ENCODE assay signal across 14 cellular contexts in genomic region chr15:93146196-93146595, GRCh38. TPM values are rescaled to one million over a fixed set of nuclear protein-coding genes. Genes with fewer than 3 reads are reported as not detected.
"Had no signal": no experiment of that assay in that cellular context is flagged by ENCODE, and none has a peak within 500 bp of the region (broad histone marks: within the 10 kb centered on the region; RNA-seq: fewer than 3 reads in every experiment).

No MANE protein-coding gene starts in this region.

- ATAC-seq: activated naive CD8-positive, alpha-beta T cell treated with anti-CD3 and anti-CD28 coated beads, Interleukin-2, amount 50 U/mL, for 24 hours; mucosa of descending colon; natural killer cell had no signal

- H3K4me1 ChIP-seq: stomach had no signal

- H3K4me3 Mint-ChIP-seq: activated CD4-positive, alpha-beta T cell treated with anti-CD3 and anti-CD28 coated beads, Interleukin-2, amount 10 ng/mL, durations not matched to agents 7 days and 5 days; activated naive CD8-positive, alpha-beta T cell treated with anti-CD3 and anti-CD28 coated beads, Interleukin-2, amount 50 U/mL, for 24 hours; natural killer cell had no signal

- H3K27ac Mint-ChIP-seq: activated CD4-positive, alpha-beta T cell treated with anti-CD3 and anti-CD28 coated beads, Interleukin-2, amount 10 ng/mL, durations not matched to agents 7 days and 5 days; activated naive CD8-positive, alpha-beta T cell treated with anti-CD3 and anti-CD28 coated beads, Interleukin-2, amount 50 U/mL, for 24 hours; natural killer cell had no signal

- H3K27me3 ChIP-seq: stomach, tibial artery had no signal

- H3K36me3 Mint-ChIP-seq: natural killer cell had no signal

- H3K9me3 Mint-ChIP-seq: activated CD4-positive, alpha-beta T cell treated with anti-CD3 and anti-CD28 coated beads, Interleukin-2, amount 10 ng/mL, durations not matched to agents 7 days and 5 days; activated naive CD8-positive, alpha-beta T cell treated with anti-CD3 and anti-CD28 coated beads, Interleukin-2, amount 50 U/mL, for 24 hours; natural killer cell had no signal

- H3K27me3 Mint-ChIP-seq: activated naive CD8-positive, alpha-beta T cell treated with anti-CD3 and anti-CD28 coated beads, Interleukin-2, amount 50 U/mL, for 24 hours had no signal

- H3K36me3 ChIP-seq: stomach, tibial artery had no signal

- H3K27ac ChIP-seq: stomach, tibial artery had no signal

- H3K9me3 ChIP-seq: mucosa of descending colon, stomach, tibial artery had no signal

- H3K4me3 ChIP-seq: mucosa of descending colon, stomach, tibial artery had no signal

- DNase-seq: activated CD4-positive, alpha-beta T cell treated with anti-CD3 and anti-CD28 coated beads, Interleukin-2, amount 10 ng/mL, durations not matched to agents 7 days and 5 days; activated CD4-positive, CD25-positive, alpha-beta regulatory T cell; activated CD8-positive, alpha-beta memory T cell treated with anti-CD3 and anti-CD28 coated beads for 24 hours; activated naive CD4-positive, alpha-beta T cell treated with Interleukin-2 at 50 U/mL for 16 hours; activated naive CD8-positive, alpha-beta T cell treated with anti-CD3 and anti-CD28 coated beads, Interleukin-2, amount 50 U/mL, for 24 hours; cortex of kidney; erythroblast; left cardiac atrium; mucosa of descending colon; natural killer cell; stimulated activated CD4-positive, alpha-beta T cell treated with anti-CD3 and anti-CD28 coated beads, Interleukin-4, amount 100 ng/mL, for 4 hours; stomach had no signal

RNA-seq across cellular contexts. Expression of gene RGMA, which starts 57.2 kb away (rescaled TPM):
- total RNA-seq: natural killer cell; T-helper 2 cell treated with Interferon-gamma antibody and Interleukin-4, amounts not matched to agents 100 ng/mL and 5 ng/mL, for 36 hours had no signal
